Comparison of ENCODE assay signal across 25 cellular contexts in the genomic region with DNA sequence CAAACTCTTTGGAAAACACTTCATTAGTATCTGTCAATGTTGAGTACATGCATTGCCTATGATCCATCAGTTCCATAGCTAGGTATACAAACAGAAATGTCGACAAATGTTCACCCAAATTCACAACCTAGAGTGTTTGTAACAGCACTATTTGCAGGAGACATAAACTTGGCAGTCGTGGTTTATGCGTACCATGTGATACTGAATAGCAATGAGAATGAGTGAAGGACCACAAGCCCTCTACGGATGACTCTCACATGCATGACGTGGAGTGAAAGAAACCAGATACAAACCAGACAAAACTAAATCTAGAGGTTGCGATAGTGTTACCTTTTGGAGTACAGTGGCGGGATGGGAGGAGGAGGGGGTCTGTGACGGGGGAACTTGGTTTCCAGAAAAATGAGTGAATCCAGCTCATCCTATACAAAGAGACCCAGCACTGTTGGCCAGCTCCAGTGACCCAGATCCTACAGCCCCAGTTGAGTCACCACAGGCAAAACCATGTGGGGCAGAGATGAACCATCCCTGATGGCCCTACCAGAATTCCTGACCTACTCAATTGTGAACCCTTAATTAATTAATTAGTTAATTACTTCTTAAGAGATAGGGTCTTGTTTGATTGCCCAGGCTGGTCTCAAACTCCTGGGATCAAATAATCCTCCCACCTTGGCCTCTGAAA. TPM values are rescaled to one million over a fixed set of nuclear protein-coding genes. Genes with fewer than 3 reads are reported as not detected.
DNase-seq lines count a peak whose midpoint lies in the region; ATAC-seq and TF ChIP-seq lines count a peak whose summit lies in the region.
"Had no signal": no experiment of that assay in that cellular context is flagged by ENCODE, and none has a peak within 500 bp of the region (broad histone marks: within the 10 kb centered on the region; RNA-seq: fewer than 3 reads in every experiment).

No MANE protein-coding gene starts in this region.

- H3K4me1 Mint-ChIP-seq in stimulated activated effector memory CD8-positive, alpha-beta T cell treated with anti-CD3 and anti-CD28 coated beads, Interleukin-12 subunit alpha, Interleukin-12 subunit beta, amount 100 ng/mL, for 72 hours: no peaks in the 10 kb centered on the region

- H3K27ac Mint-ChIP-seq in stimulated activated effector memory CD8-positive, alpha-beta T cell treated with anti-CD3 and anti-CD28 coated beads, Interleukin-12 subunit alpha, Interleukin-12 subunit beta, amount 100 ng/mL, for 72 hours: no peak overlapping the region
- H3K27ac Mint-ChIP-seq: CD8-positive, alpha-beta T cell had no signal

- WGBS in right cardiac atrium: 72% methylated on average over 8 of the region's 8 CpGs

- no peaks in the 10 kb centered on the region for H3K36me3 Mint-ChIP-seq in stimulated activated effector memory CD8-positive, alpha-beta T cell treated with anti-CD3 and anti-CD28 coated beads, Interleukin-12 subunit alpha, Interleukin-12 subunit beta, amount 100 ng/mL, for 72 hours
- H3K36me3 Mint-ChIP-seq: CD8-positive, alpha-beta T cell had no signal

- no peak for TF ChIP-seq CTCF in fibroblast of the aortic adventitia (IDR thresholded peaks at IDR 0.05; ENCODE audit: insufficient read depth, low read length)

- no peak overlapping the region for H3K4me3 Mint-ChIP-seq in stimulated activated effector memory CD8-positive, alpha-beta T cell treated with anti-CD3 and anti-CD28 coated beads, Interleukin-12 subunit alpha, Interleukin-12 subunit beta, amount 100 ng/mL, for 72 hours
- H3K4me3 Mint-ChIP-seq: CD8-positive, alpha-beta T cell had no signal

- DNase-seq in Right ventricle myocardium inferior (ENCODE audit: missing footprints): no peak
- no peak for DNase-seq in right cardiac atrium
- peak; percentile 8 for DNase-seq in MV-4-11 (lab: John Stamatoyannopoulos, UW)
- DNase-seq in fibroblast of the aortic adventitia (ENCODE audit: low read depth): peak; percentile 44
- no peak for DNase-seq in stimulated activated effector memory CD8-positive, alpha-beta T cell treated with anti-CD3 and anti-CD28 coated beads, Interleukin-12 subunit alpha, Interleukin-12 subunit beta, amount 100 ng/mL, for 72 hours (ENCODE audit: low spot score in 2 of 2)
- no peak for DNase-seq in NOMO-1 treated with dmso at 0.1 percent for 144 hours (lab: John Stamatoyannopoulos, UW; ENCODE audit: unreplicated experiment)
- no peak for DNase-seq in NCI-H2196 (lab: John Stamatoyannopoulos, UW; ENCODE audit: unreplicated experiment)
- no peak for DNase-seq in stimulated activated CD4-positive, alpha-beta T cell treated with anti-CD3 and anti-CD28 coated beads, Interleukin-4, amount 100 ng/mL, for 24 hours
- DNase-seq: ACHN; CD8-positive, alpha-beta T cell; DND-41; GOT3; HCEC 1CT; KG1; NCI-H1105 treated with DMSO at 0.1 percent for 48 hours; NCI-H2081; NCI-H2171; NCI-H524 treated with DMSO at 0.1 percent for 48 hours; NCI-H82; Peyer's patch had no signal

- no peaks in the 10 kb centered on the region for H3K9me3 Mint-ChIP-seq in stimulated activated effector memory CD8-positive, alpha-beta T cell treated with anti-CD3 and anti-CD28 coated beads, Interleukin-12 subunit alpha, Interleukin-12 subunit beta, amount 100 ng/mL, for 72 hours
- H3K9me3 Mint-ChIP-seq: CD8-positive, alpha-beta T cell had no signal

- intact Hi-C loops in Right ventricle myocardium inferior (cut with DNase I): no loop called here
- intact Hi-C loops in right cardiac atrium (cut with DNase I): no loop called here

- no peak overlapping the region for H3K27ac ChIP-seq in right cardiac atrium (ENCODE audit: low read length)
- H3K27ac ChIP-seq: BLaER1 treated with 17β-estradiol and CSF1 and Interleukin-3, amounts not matched to agents 10 nM and 100 nM; HL-60; Peyer's patch; SJSA1 had no signal

- H3K27me3 ChIP-seq in right cardiac atrium (ENCODE audit: control insufficient read depth, insufficient read depth): no peaks in the 10 kb centered on the region
- H3K27me3 ChIP-seq: BLaER1 treated with 17β-estradiol and CSF1 and Interleukin-3, amounts not matched to agents 10 nM and 100 nM; Peyer's patch; SJSA1 had no signal

- ATAC-seq in Right ventricle myocardium inferior: peak; percentile 31
- ATAC-seq in right cardiac atrium: no peak
- ATAC-seq in stimulated activated effector memory CD8-positive, alpha-beta T cell treated with anti-CD3 and anti-CD28 coated beads, Interleukin-12 subunit alpha, Interleukin-12 subunit beta, amount 100 ng/mL, for 72 hours: peak; percentile 99
- ATAC-seq: CD8-positive, alpha-beta T cell; GM12878; HepG2 had no signal

- H3K4me1 ChIP-seq in right cardiac atrium (ENCODE audit: control insufficient read depth, insufficient read depth, low read length): no peaks in the 10 kb centered on the region
- H3K4me1 ChIP-seq: Peyer's patch, SJSA1 had no signal

- no peaks in the 10 kb centered on the region for H3K9me3 ChIP-seq in right cardiac atrium (ENCODE audit: control insufficient read depth, low read length)
- H3K9me3 ChIP-seq: BLaER1 treated with 17β-estradiol and CSF1 and Interleukin-3, amounts not matched to agents 10 nM and 100 nM; Peyer's patch; SJSA1 had no signal

- H3K4me3 ChIP-seq in right cardiac atrium (ENCODE audit: low read length) (no peak overlapping the region), fibroblast of the aortic adventitia (ENCODE audit: low read depth, low read length) (no peak overlapping the region)
- H3K4me3 ChIP-seq: BLaER1 treated with 17β-estradiol and CSF1 and Interleukin-3, amounts not matched to agents 10 nM and 100 nM; GM12878; Peyer's patch; SJSA1 had no signal

RNA-seq across cellular contexts. Expression of gene ULK2, which starts 15.9 kb away (rescaled TPM):
- total RNA-seq in Right ventricle myocardium inferior: 14.7 TPM
- 10 to 100 TPM; 13.8 to 16.9 (median 15.8) TPM for total RNA-seq in right cardiac atrium
- polyA plus RNA-seq in right cardiac atrium: 5.8 TPM
- total RNA-seq in fibroblast of the aortic adventitia (ENCODE audit: low replicate concordance): 20.4 and 22.1 TPM in 2 replicates
- total RNA-seq: HepG2 had no signal

Comparison
In these comparisons a context has a peak if more than half of its experiments do, and no peak if none do; other contexts are left out.
1. ATAC-seq: peak in Right ventricle myocardium inferior (single experiment) and stimulated activated effector memory CD8-positive, alpha-beta T cell treated with anti-CD3 and anti-CD28 coated beads, Interleukin-12 subunit alpha, Interleukin-12 subunit beta, amount 100 ng/mL, for 72 hours (single experiment); none in right cardiac atrium (0 of 2).
2. DNase-seq: peak in MV-4-11 (single experiment) and fibroblast of the aortic adventitia (single experiment); none in Right ventricle myocardium inferior (single experiment), right cardiac atrium (0 of 3), stimulated activated effector memory CD8-positive, alpha-beta T cell treated with anti-CD3 and anti-CD28 coated beads, Interleukin-12 subunit alpha, Interleukin-12 subunit beta, amount 100 ng/mL, for 72 hours (0 of 2), NOMO-1 treated with dmso at 0.1 percent for 144 hours (single experiment), NCI-H2196 (single experiment) and stimulated activated CD4-positive, alpha-beta T cell treated with anti-CD3 and anti-CD28 coated beads, Interleukin-4, amount 100 ng/mL, for 24 hours (single experiment).